ENCODE assay signal across 8 cellular contexts in the genomic region with DNA sequence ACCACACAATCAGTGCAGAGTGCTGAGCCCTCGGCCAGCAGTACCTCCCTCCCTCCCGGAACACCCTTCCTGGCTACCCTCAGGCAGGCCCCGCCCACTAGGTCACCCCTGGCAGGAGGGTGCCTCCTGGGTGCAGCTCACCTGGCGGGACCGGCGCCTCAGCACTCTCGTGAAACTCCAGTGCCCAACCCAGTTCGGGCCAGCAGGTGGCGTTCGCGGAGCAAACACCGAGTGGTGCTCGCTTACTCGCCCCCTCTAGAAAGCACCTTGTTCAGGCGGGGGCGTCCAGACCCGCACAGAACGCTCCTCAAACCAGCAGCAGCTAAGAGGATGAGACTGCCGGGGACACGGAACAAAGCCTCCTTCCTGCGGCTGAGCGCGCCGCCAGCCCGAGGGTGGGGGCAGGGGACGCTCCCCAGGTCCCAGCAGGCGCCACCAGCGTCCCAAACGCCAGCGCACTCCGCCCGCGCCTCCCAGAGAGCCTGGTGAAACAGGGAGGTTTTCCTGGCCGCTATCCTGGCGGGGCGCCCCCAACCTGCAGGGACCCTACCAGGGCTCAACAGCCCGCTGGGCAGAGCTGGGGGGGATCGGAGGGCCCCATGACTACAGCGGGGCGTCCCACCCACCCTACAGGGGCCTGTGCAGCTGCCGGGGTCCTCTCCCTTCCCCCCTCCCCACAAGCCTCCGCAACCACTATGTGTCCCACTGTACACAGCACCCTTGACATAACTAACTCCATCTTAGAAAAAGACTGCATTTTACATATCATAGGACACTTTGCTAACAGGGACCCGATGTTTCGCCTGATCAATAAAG. TPM values are rescaled to one million over a fixed set of nuclear protein-coding genes. Genes with fewer than 3 reads are reported as not detected.
DNase-seq lines count a peak whose midpoint lies in the region; ATAC-seq, FAIRE-seq and TF ChIP-seq lines count a peak whose summit lies in the region.

No MANE protein-coding gene starts in this region.

- H3K4me1 Mint-ChIP-seq in activated naive CD4-positive, alpha-beta T cell treated with anti-CD3 and anti-CD28 coated beads, Interleukin-2, amount 10 ng/mL, durations not matched to agents 7 days and 5 days = peaks cover 83% of the 10 kb centered on the region
- H3K4me1 Mint-ChIP-seq in glutamatergic neuron (ENCODE audit: low read depth, unreplicated experiment) = peaks cover 18% of the 10 kb centered on the region

- intact Hi-C loops in pancreas (cut with DNase I) = no loop called here
- intact Hi-C loops in thyroid gland (cut with DNase I) = no loop called here

- peak; percentile 93 for TF ChIP-seq CTCF in glutamatergic neuron (IDR thresholded peaks at IDR 0.05; ENCODE audit: partially characterized antibody, unreplicated experiment)
- TF ChIP-seq CTCF in pancreas (IDR thresholded peaks at IDR 0.05) = peak; percentile 76 to 88 (median 82)
- peak; percentile 56 to 89 (median 84) for TF ChIP-seq CTCF in thyroid gland (IDR thresholded peaks at IDR 0.05)

- 4 to 6% methylated on average over 37 to 44 of the region's 44 CpGs for WGBS in pancreas, 2 donors
- 12 to 24% methylated on average over 7 to 33 of the region's 44 CpGs for WGBS in thyroid gland, 2 donors

- peaks cover 30% of the 10 kb centered on the region for H3K36me3 Mint-ChIP-seq in activated naive CD4-positive, alpha-beta T cell treated with anti-CD3 and anti-CD28 coated beads, Interleukin-2, amount 10 ng/mL, durations not matched to agents 7 days and 5 days
- no peaks in the 10 kb centered on the region for H3K36me3 Mint-ChIP-seq in glutamatergic neuron (ENCODE audit: unreplicated experiment)

- DNase-seq in D341Med (ENCODE audit: low spot score) (peak; percentile 85), HuH-7 (ENCODE audit: low spot score) (peak; percentile 90), SHP77 (lab: John Stamatoyannopoulos, UW) (peak; percentile 57 to 72), glutamatergic neuron (peak; percentile 91), pancreas (peak; percentile 85 to 95 (median 89)), thyroid gland (peak; percentile 95 to 96)
- peak; percentile 98 for DNase-seq in activated naive CD4-positive, alpha-beta T cell treated with anti-CD3 and anti-CD28 coated beads, Interleukin-2, amount 10 ng/mL, durations not matched to agents 7 days and 5 days

- peaks cover 0 to 3% (median 0%) of the 10 kb centered on the region in 3 donors for H3K4me1 ChIP-seq in pancreas
- H3K4me1 ChIP-seq in thyroid gland = peaks cover 5% of the 10 kb centered on the region in 2 donors

- H3K27me3 ChIP-seq in pancreas (no peaks in the 10 kb centered on the region), thyroid gland (no peaks in the 10 kb centered on the region)

- no peak for TF ChIP-seq POLR2A in thyroid gland (IDR thresholded peaks at IDR 0.05)

- ATAC-seq in GM21367 (IDR thresholded peaks at IDR 0.05; ENCODE audit: unreplicated experiment) (peak; percentile 89), pancreas (peak; percentile 96 to 99 (median 98))

- H3K9me3 ChIP-seq in pancreas (no peaks in the 10 kb centered on the region), thyroid gland (no peaks in the 10 kb centered on the region)

- H3K27ac ChIP-seq in pancreas (no peak overlapping the region), thyroid gland (peak overlapping the region in 2 of 3 donors; percentile 28 to 57)

- H3K36me3 ChIP-seq in pancreas (no peaks in the 10 kb centered on the region), thyroid gland (no peaks in the 10 kb centered on the region)

- peaks cover 5% of the 10 kb centered on the region for H3K27me3 Mint-ChIP-seq in activated naive CD4-positive, alpha-beta T cell treated with anti-CD3 and anti-CD28 coated beads, Interleukin-2, amount 10 ng/mL, durations not matched to agents 7 days and 5 days
- peaks cover 11% of the 10 kb centered on the region for H3K27me3 Mint-ChIP-seq in glutamatergic neuron (ENCODE audit: unreplicated experiment)

- H3K27ac Mint-ChIP-seq in activated naive CD4-positive, alpha-beta T cell treated with anti-CD3 and anti-CD28 coated beads, Interleukin-2, amount 10 ng/mL, durations not matched to agents 7 days and 5 days = peak overlapping the region; percentile 99
- H3K27ac Mint-ChIP-seq in glutamatergic neuron (ENCODE audit: unreplicated experiment) = peak overlapping the region; percentile 93

- H3K4me3 Mint-ChIP-seq in activated naive CD4-positive, alpha-beta T cell treated with anti-CD3 and anti-CD28 coated beads, Interleukin-2, amount 10 ng/mL, durations not matched to agents 7 days and 5 days = peak overlapping the region; percentile 95
- H3K4me3 Mint-ChIP-seq in glutamatergic neuron (ENCODE audit: unreplicated experiment) = peak overlapping the region; percentile 85

- H3K4me3 ChIP-seq in pancreas (peak overlapping the region; percentile 23 to 56 (median 46)), thyroid gland (replicated peaks in 1 of 3) (peak overlapping the region; percentile 20 to 43 (median 43))

- no peak for FAIRE-seq in pancreas (lab: Jason Lieb, UNC)

- CTCF ChIA-PET in activated naive CD4-positive, alpha-beta T cell treated with anti-CD3 and anti-CD28 coated beads, Interleukin-2, amount 10 ng/mL, durations not matched to agents 7 days and 5 days (lab: Charles Lee) = interaction anchor here (0.7 to 12.7 kb wide), 17 partner anchors 9 to 205 kb away, joined by 3 to 489 read pairs (median 3); a partner anchor contains a TSS

- no peaks in the 10 kb centered on the region for H3K9me3 Mint-ChIP-seq in activated naive CD4-positive, alpha-beta T cell treated with anti-CD3 and anti-CD28 coated beads, Interleukin-2, amount 10 ng/mL, durations not matched to agents 7 days and 5 days
- peaks cover 19% of the 10 kb centered on the region for H3K9me3 Mint-ChIP-seq in glutamatergic neuron (ENCODE audit: unreplicated experiment)

RNA-seq across cellular contexts. Expression of a gene that starts 44.7 kb away (rescaled TPM):
- total RNA-seq in glutamatergic neuron (ENCODE audit: unreplicated experiment) (68.7 TPM), pancreas (10 to 100 TPM; 14.8 to 28.0 (median 17.9) TPM), thyroid gland (10 to 100 TPM; 50.8 to 58.7 (median 54.9) TPM)
- polyA plus RNA-seq in pancreas = 10 to 100 TPM; 42.5 to 55.2 TPM

RNA-seq across cellular contexts. Expression of a gene that starts 51.4 kb away (rescaled TPM):
- 9.0 TPM for total RNA-seq in glutamatergic neuron (ENCODE audit: unreplicated experiment)
- total RNA-seq in pancreas = 1 to 10 TPM in 1 of 6 donors, under 1 TPM in 4, not detected in 1; 0.25 to 1.2 (median 0.55) TPM
- polyA plus RNA-seq in pancreas = 1 to 10 TPM; 1.6 to 1.9 TPM
- 10 to 100 TPM in 3 of 4 donors, 1 to 10 TPM in 1; 5.6 to 19.3 (median 13.3) TPM for total RNA-seq in thyroid gland

Comparison
In these comparisons a context has a peak if more than half of its experiments do, and no peak if none do; other contexts are left out.
1. H3K27ac ChIP-seq: peak in thyroid gland (2 of 3); none in pancreas (0 of 4).
2. Peak in every context shown above with its lines, with median percentiles within 50 percentile points of each other: DNase-seq and CTCF ChIP-seq.